In the genomic region with DNA sequence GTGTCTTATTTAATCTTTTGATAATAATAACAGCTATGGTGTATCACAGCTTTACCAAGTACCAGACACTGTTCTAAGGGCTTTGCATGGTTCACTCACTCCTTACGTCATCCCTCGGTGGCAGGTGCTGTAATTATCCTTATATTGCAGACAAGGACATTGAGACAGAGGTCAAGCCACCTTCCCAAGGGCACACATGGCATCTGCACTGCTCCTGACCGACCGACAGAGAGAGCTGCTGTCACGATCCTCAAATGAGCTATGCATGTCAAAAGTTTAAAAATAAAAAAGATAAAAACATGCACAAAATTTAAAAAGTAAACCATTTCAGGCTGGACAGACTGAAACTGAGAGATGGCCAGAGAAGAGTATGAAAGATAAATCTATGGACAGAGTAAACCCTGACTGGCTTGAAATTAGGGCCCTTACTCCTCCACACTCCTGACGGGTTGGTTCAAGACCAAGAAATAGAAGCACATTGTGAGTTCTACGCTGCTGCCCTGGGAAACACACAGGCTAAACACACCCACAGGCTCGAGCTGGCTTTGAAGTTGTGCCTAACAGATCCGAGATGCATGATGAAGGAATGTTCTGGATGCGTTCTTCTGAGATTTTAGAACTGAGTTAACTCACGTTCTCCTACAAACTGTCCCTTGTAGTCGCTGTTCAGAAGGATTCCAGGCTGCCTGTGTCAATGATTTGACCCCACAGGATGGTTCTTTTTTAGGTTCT, we compare ENCODE assay signal across 11 cellular contexts.
DNase-seq lines count a peak whose midpoint lies in the region; ATAC-seq and TF ChIP-seq lines count a peak whose summit lies in the region.
"Had no signal": no experiment of that assay in that cellular context is flagged by ENCODE, and none has a peak within 500 bp of the region (broad histone marks: within the 10 kb centered on the region; RNA-seq: fewer than 3 reads in every experiment).

No MANE protein-coding gene starts in this region.

- intact Hi-C loops in adrenal gland (cut with DNase I) (loop anchor here (10.0 kb wide), 1 partner anchor 261 kb away; no protein-coding TSS in a partner anchor), uterus (cut with DNase I; ENCODE audit: low total_unique reads) (no loop called here)

- H2AFZ ChIP-seq in neuronal stem cell (ENCODE audit: low read length) = no peak overlapping the region

- peak overlapping the region in 2 of 5 donors; percentile 30 to 39 for H3K27ac ChIP-seq in adrenal gland
- peak overlapping the region; percentile 57 for H3K27ac ChIP-seq in foreskin keratinocyte
- peak overlapping the region; percentile 94 for H3K27ac ChIP-seq in neuronal stem cell (replicated peaks; ENCODE audit: low read length)
- H3K27ac ChIP-seq in uterus = peak overlapping the region; percentile 89 to 92

- no peak for ATAC-seq in foreskin keratinocyte
- ATAC-seq in GM21390 (IDR thresholded peaks at IDR 0.05; ENCODE audit: unreplicated experiment) = no peak

- H3K9ac ChIP-seq in neuronal stem cell (ENCODE audit: low read depth, low read length, poor library complexity) = no peak overlapping the region

- H4K91ac ChIP-seq in neuronal stem cell (ENCODE audit: low read depth, low read length, poor library complexity) = no peak overlapping the region

- no peak overlapping the region for H3K4me3 ChIP-seq in adrenal gland
- no peak overlapping the region for H3K4me3 ChIP-seq in neuronal stem cell (ENCODE audit: low read length in 2 of 2)
- H3K4me3 ChIP-seq in uterus = no peak overlapping the region

- no peak overlapping the region for H4K8ac ChIP-seq in neuronal stem cell (ENCODE audit: low read depth, low read length)

- no peak overlapping the region for H2BK15ac ChIP-seq in neuronal stem cell (ENCODE audit: low read length)

- no peak overlapping the region for H3K4ac ChIP-seq in neuronal stem cell (ENCODE audit: low read length)

- H3K36me3 ChIP-seq in adrenal gland (replicated peaks in 1 of 2) (no peaks in the 10 kb centered on the region), neuronal stem cell (replicated peaks in 1 of 2; ENCODE audit: control insufficient read depth in 2 of 2, insufficient read depth in 2 of 2, low read length in 2 of 2) (peaks cover 0 to 2% of the 10 kb centered on the region in 2 donors), uterus (no peaks in the 10 kb centered on the region)

- peak; percentile 40 to 69 (median 63) for DNase-seq in adrenal gland
- DNase-seq in foreskin keratinocyte = no peak
- no peak for DNase-seq in neuronal stem cell (ENCODE audit: low spot score)
- peak; percentile 79 to 83 for DNase-seq in uterus
- DNase-seq in NCI-H345 treated with DMSO at 0.1 percent for 48 hours (lab: John Stamatoyannopoulos, UW; ENCODE audit: unreplicated experiment) = no peak
- DNase-seq in activated CD4-positive, alpha-beta T cell treated with anti-CD3 and anti-CD28 coated beads, Interleukin-2, amount 50 U/mL, for 4 hours = no peak
- DNase-seq: activated CD4-positive, alpha-beta T cell treated with anti-CD3 and anti-CD28 coated beads, Interleukin-2, amount 10 ng/mL, durations not matched to agents 24 days and 14 days; DMS53; immature natural killer cell; NCI-H2227 treated with DMSO at 0.1 percent for 48 hours had no signal

- no peak overlapping the region for H3K14ac ChIP-seq in neuronal stem cell (ENCODE audit: low read length)

- WGBS in adrenal gland, 4 donors = 60 to 70% (median 63%) methylated on average over 12 of the region's 12 CpGs
- whole genome bisulfite sequencing in neuronal stem cell (ENCODE audit: extremely low coverage in 2 of 2, insufficient read length in 2 of 2, insufficient replicate concordance in 1 of 2), 2 donors = no CpG with 5 or more reads among the region's 12 CpGs

- H3K4me2 ChIP-seq in neuronal stem cell (ENCODE audit: insufficient read depth, low read length, poor library complexity, severe bottlenecking) = no peak overlapping the region

- no peak overlapping the region for H2BK12ac ChIP-seq in neuronal stem cell (ENCODE audit: low read length)

- H3K27me3 ChIP-seq in adrenal gland (no peaks in the 10 kb centered on the region), foreskin keratinocyte (no peaks in the 10 kb centered on the region), neuronal stem cell (ENCODE audit: control insufficient read depth in 3 of 3, insufficient read depth in 3 of 3, low read depth in 1 of 3, low read length in 3 of 3) (no peaks in the 10 kb centered on the region), uterus (no peaks in the 10 kb centered on the region)

- H2BK120ac ChIP-seq in neuronal stem cell (ENCODE audit: low read depth, low read length) = no peak overlapping the region

- H2BK5ac ChIP-seq in neuronal stem cell (ENCODE audit: low read length) = no peak overlapping the region

- TF ChIP-seq CTCF in adrenal gland (IDR thresholded peaks at IDR 0.05) (peak; percentile 24 to 71 (median 58)), foreskin keratinocyte (conservative IDR thresholded peaks at IDR 0.05) (peak; percentile 65), uterus (IDR thresholded peaks at IDR 0.05) (peak; percentile 8 to 37 (median 31))

- H3K23ac ChIP-seq in neuronal stem cell (ENCODE audit: low read depth, low read length, poor library complexity) = no peak overlapping the region

- TF ChIP-seq POLR2A in adrenal gland (IDR thresholded peaks at IDR 0.05) (no peak), uterus (IDR thresholded peaks at IDR 0.05) (no peak)

- no peaks in the 10 kb centered on the region for H3K79me1 ChIP-seq in neuronal stem cell (ENCODE audit: low read depth, low read length)

- no peak overlapping the region for H3K18ac ChIP-seq in neuronal stem cell (ENCODE audit: low read length)

- H2AK5ac ChIP-seq in neuronal stem cell (ENCODE audit: low read depth, low read length) = no peak overlapping the region

- H3K4me1 ChIP-seq in adrenal gland (replicated peaks in 1 of 2) (peaks cover 0 to 42% of the 10 kb centered on the region in 2 donors), foreskin keratinocyte (peaks cover 24% of the 10 kb centered on the region), neuronal stem cell (ENCODE audit: control insufficient read depth in 2 of 2, insufficient read depth in 1 of 2, low read depth in 1 of 2, low read length in 2 of 2) (peaks cover 25 to 30% of the 10 kb centered on the region in 2 donors), uterus (peaks cover 12 to 16% of the 10 kb centered on the region in 2 donors)

- H3K9me3 ChIP-seq in adrenal gland (replicated peaks in 1 of 3) (no peaks in the 10 kb centered on the region), neuronal stem cell (replicated peaks in 1 of 2; ENCODE audit: control insufficient read depth in 2 of 2, insufficient read depth in 1 of 2, low read depth in 1 of 2, low read length in 2 of 2) (peaks cover 3 to 7% of the 10 kb centered on the region in 2 donors), uterus (no peaks in the 10 kb centered on the region)

Comparison
In these comparisons a context has a peak if more than half of its experiments do, and no peak if none do; other contexts are left out.
1. DNase-seq: peak in adrenal gland (7 of 7) and uterus (2 of 2); none in foreskin keratinocyte (0 of 2), neuronal stem cell (single experiment), NCI-H345 treated with DMSO at 0.1 percent for 48 hours (single experiment) and activated CD4-positive, alpha-beta T cell treated with anti-CD3 and anti-CD28 coated beads, Interleukin-2, amount 50 U/mL, for 4 hours (0 of 2).
2. Peak in every context shown above with its lines, with median percentiles within 50 percentile points of each other: CTCF ChIP-seq.